ENCODE assay signal across 1 cellular context in the genomic region with DNA sequence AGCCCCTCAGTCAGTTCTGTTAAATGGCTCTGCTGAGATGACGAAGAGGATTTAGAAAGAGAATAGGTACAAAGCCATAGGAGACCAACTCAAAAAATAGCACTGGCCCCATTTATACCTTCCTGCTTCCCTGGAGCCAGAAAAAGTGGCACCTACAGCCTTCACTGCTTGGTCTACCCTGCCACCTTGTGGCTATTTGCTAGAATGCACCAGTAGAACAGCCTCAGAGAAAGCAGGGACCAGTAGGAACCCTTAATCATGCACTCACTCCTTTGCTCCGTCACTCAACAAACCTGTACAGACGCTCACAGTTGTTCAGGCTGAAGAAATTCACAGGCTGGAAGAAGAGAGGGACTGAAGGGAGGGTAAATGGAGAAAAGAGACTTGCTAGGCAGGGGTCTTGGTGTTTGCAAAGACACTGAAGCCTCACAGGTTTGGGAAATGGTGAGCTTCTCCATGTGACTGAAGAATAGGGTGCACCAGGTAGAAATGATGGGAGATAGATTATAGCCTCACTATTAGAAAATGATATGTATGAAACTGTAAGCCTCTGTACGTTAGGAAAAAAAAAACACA.
TF ChIP-seq lines count a peak whose summit lies in the region.

No MANE protein-coding gene starts in this region.

TF ChIP-seq in HepG2, 621 proteins besides CTCF, POLR2A, EP300 and RAD21 (continued from another document):
- TF ChIP-seq, protein P1, sequence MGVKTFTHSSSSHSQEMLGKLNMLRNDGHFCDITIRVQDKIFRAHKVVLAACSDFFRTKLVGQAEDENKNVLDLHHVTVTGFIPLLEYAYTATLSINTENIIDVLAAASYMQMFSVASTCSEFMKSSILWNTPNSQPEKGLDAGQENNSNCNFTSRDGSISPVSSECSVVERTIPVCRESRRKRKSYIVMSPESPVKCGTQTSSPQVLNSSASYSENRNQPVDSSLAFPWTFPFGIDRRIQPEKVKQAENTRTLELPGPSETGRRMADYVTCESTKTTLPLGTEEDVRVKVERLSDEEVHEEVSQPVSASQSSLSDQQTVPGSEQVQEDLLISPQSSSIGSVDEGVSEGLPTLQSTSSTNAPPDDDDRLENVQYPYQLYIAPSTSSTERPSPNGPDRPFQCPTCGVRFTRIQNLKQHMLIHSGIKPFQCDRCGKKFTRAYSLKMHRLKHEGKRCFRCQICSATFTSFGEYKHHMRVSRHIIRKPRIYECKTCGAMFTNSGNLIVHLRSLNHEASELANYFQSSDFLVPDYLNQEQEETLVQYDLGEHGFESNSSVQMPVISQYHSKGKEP (CRISPR knock-in tag; IDR thresholded peaks at IDR 0.05): no peak
- TF ChIP-seq KLF11 (CRISPR knock-in tag; IDR thresholded peaks at IDR 0.05) (0 out of 2 replicates have a peak, but pooled peaks have one; percentile 34), TEAD3 (CRISPR knock-in tag; optimal IDR thresholded peaks at IDR 0.05; ENCODE audit: borderline replicate concordance) (peak; percentile 41), CENPT (CRISPR knock-in tag; IDR thresholded peaks at IDR 0.05; ENCODE audit: low read depth) (no peak), BRD4 (CRISPR knock-in tag; IDR thresholded peaks at IDR 0.05) (no peak), JUN (CRISPR knock-in tag; IDR thresholded peaks at IDR 0.05) (no peak), SAFB2 (CRISPR knock-in tag; IDR thresholded peaks at IDR 0.05; ENCODE audit: borderline replicate concordance, low read depth) (no peak), RFX3 (CRISPR knock-in tag; IDR thresholded peaks at IDR 0.05) (no peak), MIXL1 (CRISPR knock-in tag; IDR thresholded peaks at IDR 0.05) (peak; percentile 41; the same call in 1 of the 2 replicates), ZSCAN31 (CRISPR knock-in tag; IDR thresholded peaks at IDR 0.05; ENCODE audit: low read depth) (no peak), BCL6 (CRISPR knock-in tag; IDR thresholded peaks at IDR 0.05) (no peak), RCOR2 (CRISPR knock-in tag; IDR thresholded peaks at IDR 0.05) (no peak), MYNN (CRISPR knock-in tag; IDR thresholded peaks at IDR 0.05; ENCODE audit: low read depth) (no peak), ZNF605 (CRISPR knock-in tag; IDR thresholded peaks at IDR 0.05) (no peak), MBNL3 (CRISPR knock-in tag; conservative IDR thresholded peaks at IDR 0.05) (no peak), IRF2 (CRISPR knock-in tag; IDR thresholded peaks at IDR 0.05) (peak; percentile 63), SMC3 (IDR thresholded peaks at IDR 0.05; ENCODE audit: low read length) (peak; percentile 91), ZSCAN25 (CRISPR knock-in tag; IDR thresholded peaks at IDR 0.05) (no peak), KDM4B (CRISPR knock-in tag; IDR thresholded peaks at IDR 0.05) (0 out of 2 replicates have a peak, but pooled peaks have one; percentile 45), ZNF772 (CRISPR knock-in tag; IDR thresholded peaks at IDR 0.05) (no peak)
- TF ChIP-seq, protein P2, sequence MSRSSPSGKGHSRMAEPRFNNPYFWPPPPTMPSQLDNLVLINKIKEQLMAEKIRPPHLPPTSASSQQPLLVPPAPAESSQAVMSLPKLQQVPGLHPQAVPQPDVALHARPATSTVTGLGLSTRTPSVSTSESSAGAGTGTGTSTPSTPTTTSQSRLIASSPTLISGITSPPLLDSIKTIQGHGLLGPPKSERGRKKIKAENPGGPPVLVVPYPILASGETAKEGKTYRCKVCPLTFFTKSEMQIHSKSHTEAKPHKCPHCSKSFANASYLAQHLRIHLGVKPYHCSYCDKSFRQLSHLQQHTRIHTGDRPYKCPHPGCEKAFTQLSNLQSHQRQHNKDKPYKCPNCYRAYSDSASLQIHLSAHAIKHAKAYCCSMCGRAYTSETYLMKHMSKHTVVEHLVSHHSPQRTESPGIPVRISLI (CRISPR knock-in tag; IDR thresholded peaks at IDR 0.05; ENCODE audit: borderline replicate concordance): peak; percentile 34; the same call in 1 of the 2 replicates
- TF ChIP-seq, protein P3, sequence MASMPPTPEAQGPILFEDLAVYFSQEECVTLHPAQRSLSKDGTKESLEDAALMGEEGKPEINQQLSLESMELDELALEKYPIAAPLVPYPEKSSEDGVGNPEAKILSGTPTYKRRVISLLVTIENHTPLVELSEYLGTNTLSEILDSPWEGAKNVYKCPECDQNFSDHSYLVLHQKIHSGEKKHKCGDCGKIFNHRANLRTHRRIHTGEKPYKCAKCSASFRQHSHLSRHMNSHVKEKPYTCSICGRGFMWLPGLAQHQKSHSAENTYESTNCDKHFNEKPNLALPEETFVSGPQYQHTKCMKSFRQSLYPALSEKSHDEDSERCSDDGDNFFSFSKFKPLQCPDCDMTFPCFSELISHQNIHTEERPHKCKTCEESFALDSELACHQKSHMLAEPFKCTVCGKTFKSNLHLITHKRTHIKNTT (CRISPR knock-in tag; IDR thresholded peaks at IDR 0.05): no peak
- TF ChIP-seq, protein P4, sequence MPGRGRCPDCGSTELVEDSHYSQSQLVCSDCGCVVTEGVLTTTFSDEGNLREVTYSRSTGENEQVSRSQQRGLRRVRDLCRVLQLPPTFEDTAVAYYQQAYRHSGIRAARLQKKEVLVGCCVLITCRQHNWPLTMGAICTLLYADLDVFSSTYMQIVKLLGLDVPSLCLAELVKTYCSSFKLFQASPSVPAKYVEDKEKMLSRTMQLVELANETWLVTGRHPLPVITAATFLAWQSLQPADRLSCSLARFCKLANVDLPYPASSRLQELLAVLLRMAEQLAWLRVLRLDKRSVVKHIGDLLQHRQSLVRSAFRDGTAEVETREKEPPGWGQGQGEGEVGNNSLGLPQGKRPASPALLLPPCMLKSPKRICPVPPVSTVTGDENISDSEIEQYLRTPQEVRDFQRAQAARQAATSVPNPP (CRISPR knock-in tag; IDR thresholded peaks at IDR 0.05): no peak
- TF ChIP-seq, protein P5, sequence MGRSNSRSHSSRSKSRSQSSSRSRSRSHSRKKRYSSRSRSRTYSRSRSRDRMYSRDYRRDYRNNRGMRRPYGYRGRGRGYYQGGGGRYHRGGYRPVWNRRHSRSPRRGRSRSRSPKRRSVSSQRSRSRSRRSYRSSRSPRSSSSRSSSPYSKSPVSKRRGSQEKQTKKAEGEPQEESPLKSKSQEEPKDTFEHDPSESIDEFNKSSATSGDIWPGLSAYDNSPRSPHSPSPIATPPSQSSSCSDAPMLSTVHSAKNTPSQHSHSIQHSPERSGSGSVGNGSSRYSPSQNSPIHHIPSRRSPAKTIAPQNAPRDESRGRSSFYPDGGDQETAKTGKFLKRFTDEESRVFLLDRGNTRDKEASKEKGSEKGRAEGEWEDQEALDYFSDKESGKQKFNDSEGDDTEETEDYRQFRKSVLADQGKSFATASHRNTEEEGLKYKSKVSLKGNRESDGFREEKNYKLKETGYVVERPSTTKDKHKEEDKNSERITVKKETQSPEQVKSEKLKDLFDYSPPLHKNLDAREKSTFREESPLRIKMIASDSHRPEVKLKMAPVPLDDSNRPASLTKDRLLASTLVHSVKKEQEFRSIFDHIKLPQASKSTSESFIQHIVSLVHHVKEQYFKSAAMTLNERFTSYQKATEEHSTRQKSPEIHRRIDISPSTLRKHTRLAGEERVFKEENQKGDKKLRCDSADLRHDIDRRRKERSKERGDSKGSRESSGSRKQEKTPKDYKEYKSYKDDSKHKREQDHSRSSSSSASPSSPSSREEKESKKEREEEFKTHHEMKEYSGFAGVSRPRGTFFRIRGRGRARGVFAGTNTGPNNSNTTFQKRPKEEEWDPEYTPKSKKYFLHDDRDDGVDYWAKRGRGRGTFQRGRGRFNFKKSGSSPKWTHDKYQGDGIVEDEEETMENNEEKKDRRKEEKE (IDR thresholded peaks at IDR 0.05): no peak
